20 cellular contexts compared by ENCODE assay signal in the genomic region with DNA sequence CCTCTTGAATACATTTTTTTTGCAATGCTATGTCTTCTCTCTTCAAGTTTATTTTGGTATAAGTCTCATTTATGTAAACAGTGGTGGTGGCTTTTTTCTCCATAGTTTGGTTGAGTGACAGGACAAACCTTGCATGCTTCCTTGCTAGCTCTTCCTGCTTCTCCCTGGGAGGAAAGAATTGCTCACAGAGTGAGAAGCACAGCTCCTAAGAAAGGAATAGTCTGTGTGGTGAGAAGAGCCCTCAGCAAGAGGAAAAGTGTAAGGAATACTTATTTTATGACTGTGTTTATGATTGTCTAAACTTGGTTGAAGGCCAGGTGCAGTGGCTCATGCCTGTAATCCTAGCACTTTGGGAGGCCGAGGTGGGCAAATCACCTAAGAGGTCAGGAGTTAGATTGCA. TPM values are rescaled to one million over a fixed set of nuclear protein-coding genes. Genes with fewer than 3 reads are reported as not detected.
DNase-seq lines count a peak whose midpoint lies in the region; TF ChIP-seq lines count a peak whose summit lies in the region.
"Had no signal": no experiment of that assay in that cellular context is flagged by ENCODE, and none has a peak within 500 bp of the region (broad histone marks: within the 10 kb centered on the region; RNA-seq: fewer than 3 reads in every experiment).

No MANE protein-coding gene starts in this region.

- intact Hi-C loops in colonic mucosa (cut with DNase I) = no loop called here

- no peak overlapping the region for H3K27ac Mint-ChIP-seq in neural progenitor cell
- H3K27ac Mint-ChIP-seq: CD8-positive, alpha-beta memory T cell; HFFc6; IgD-negative memory B cell had no signal

- H3K27me3 Mint-ChIP-seq in neural progenitor cell (ENCODE audit: insufficient read depth, low read depth) = no peaks in the 10 kb centered on the region

- H3K27ac ChIP-seq in colonic mucosa (peak overlapping the region; percentile 42), neural progenitor cell (peak overlapping the region; percentile 44)
- H3K27ac ChIP-seq: A549, PC-9, RWPE1, SJSA1 had no signal

- no peaks in the 10 kb centered on the region for H3K4me1 ChIP-seq in colonic mucosa
- H3K4me1 ChIP-seq in neural progenitor cell = peaks cover 43% of the 10 kb centered on the region
- H3K4me1 ChIP-seq: A549, SJSA1 had no signal

- no peaks in the 10 kb centered on the region for H3K27me3 ChIP-seq in MG63
- no peaks in the 10 kb centered on the region for H3K27me3 ChIP-seq in colonic mucosa
- H3K27me3 ChIP-seq in neural progenitor cell = no peaks in the 10 kb centered on the region
- H3K27me3 ChIP-seq: SJSA1 had no signal

- DNase-seq in HT-29 (ENCODE audit: low spot score) (peak; percentile 12), MG63 (peak; percentile 2), colonic mucosa (peak; percentile 37), neural progenitor cell (ENCODE audit: low spot score) (no peak), anterior cingulate cortex (lab: John Stamatoyannopoulos, UW) (no peak), pons (ENCODE audit: low spot score) (no peak), DMS114 treated with DMSO at 0.1 percent for 48 hours (lab: John Stamatoyannopoulos, UW; ENCODE audit: unreplicated experiment) (no peak)
- DNase-seq: CD8-positive, alpha-beta memory T cell; DMS79 treated with DMSO at 0.1 percent for 48 hours; HFFc6; Karpas-422; NCI-H1092 treated with DMSO at 0.1 percent for 48 hours; NCI-H2029 treated with DMSO at 0.1 percent for 48 hours; NCI-H510A treated with DMSO at 0.1 percent for 48 hours; PC-9 had no signal

- H3K4me1 Mint-ChIP-seq in neural progenitor cell = peaks cover 34% of the 10 kb centered on the region
- H3K4me1 Mint-ChIP-seq: CD8-positive, alpha-beta memory T cell; IgD-negative memory B cell had no signal

- TF ChIP-seq CTCF in colonic mucosa (IDR thresholded peaks at IDR 0.05) (no peak), neural progenitor cell (IDR thresholded peaks at IDR 0.05) (no peak)

- peaks cover 33% of the 10 kb centered on the region for H3F3A ChIP-seq in neural progenitor cell (ENCODE audit: low read depth)

- H3K79me2 ChIP-seq in neural progenitor cell (ENCODE audit: low read depth) = no peaks in the 10 kb centered on the region

- peak overlapping the region; percentile 61 for H3K4me2 ChIP-seq in neural progenitor cell
- H3K4me2 ChIP-seq: A549, PC-9 had no signal

- no peak overlapping the region for H2AFZ ChIP-seq in neural progenitor cell (replicated peaks)
- H2AFZ ChIP-seq: PC-9 had no signal

- H3K36me3 ChIP-seq in MG63 (no peaks in the 10 kb centered on the region), colonic mucosa (no peaks in the 10 kb centered on the region), neural progenitor cell (no peaks in the 10 kb centered on the region)
- H3K36me3 ChIP-seq: SJSA1 had no signal

- peaks cover 2% of the 10 kb centered on the region for H3K9me3 Mint-ChIP-seq in neural progenitor cell
- H3K9me3 Mint-ChIP-seq: CD8-positive, alpha-beta memory T cell; HFFc6; IgD-negative memory B cell had no signal

- peak overlapping the region; percentile 55 for H3K4me3 Mint-ChIP-seq in neural progenitor cell
- H3K4me3 Mint-ChIP-seq: CD8-positive, alpha-beta memory T cell; HFFc6; IgD-negative memory B cell had no signal

- H3K9me3 ChIP-seq in MG63 (no peaks in the 10 kb centered on the region), colonic mucosa (no peaks in the 10 kb centered on the region), neural progenitor cell (ENCODE audit: low read depth) (no peaks in the 10 kb centered on the region)
- H3K9me3 ChIP-seq: A549, SJSA1 had no signal

- no peaks in the 10 kb centered on the region for H3K36me3 Mint-ChIP-seq in neural progenitor cell
- H3K36me3 Mint-ChIP-seq: CD8-positive, alpha-beta memory T cell; IgD-negative memory B cell had no signal

- H3K4me3 ChIP-seq in MG63 = no peak overlapping the region
- H3K4me3 ChIP-seq in colonic mucosa = no peak overlapping the region
- no peak overlapping the region for H3K4me3 ChIP-seq in neural progenitor cell
- H3K4me3 ChIP-seq: A549, PC-9, SJSA1 had no signal

- no peaks in the 10 kb centered on the region for H4K20me1 ChIP-seq in neural progenitor cell (ENCODE audit: low read depth)

- no peak overlapping the region for H3K9ac ChIP-seq in colonic mucosa (ENCODE audit: low read depth in 2 of 2, low read length in 2 of 2)
- no peak overlapping the region for H3K9ac ChIP-seq in neural progenitor cell

RNA-seq across cellular contexts. Expression of a gene that starts 11.5 kb away (rescaled TPM):
- 0.34 TPM in 1 of 2 replicates, not detected in the other for total RNA-seq in HT-29 (2014; rRNA removed; shearing (Covaris generic))
- total RNA-seq in MG63 (2014; rRNA removed; shearing (Covaris generic); ENCODE audit: low replicate concordance) = not detected in 2 replicates
- total RNA-seq in colonic mucosa (under 1 TPM; 0.27 to 0.32 TPM), neural progenitor cell (ENCODE audit: low replicate concordance) (0.24 and 0.31 TPM in 2 replicates)
- total RNA-seq: CD8-positive, alpha-beta memory T cell; H4; HFFc6; PC-9; SJSA1 had no signal

Comparison
In these comparisons a context has a peak if more than half of its experiments do, and no peak if none do; other contexts are left out.
1. DNase-seq: peak in HT-29 (single experiment), MG63 (single experiment) and colonic mucosa (single experiment); none in neural progenitor cell (single experiment), anterior cingulate cortex (0 of 58), pons (single experiment) and DMS114 treated with DMSO at 0.1 percent for 48 hours (single experiment).